ENCODE assay signal across 8 cellular contexts in the genomic region with DNA sequence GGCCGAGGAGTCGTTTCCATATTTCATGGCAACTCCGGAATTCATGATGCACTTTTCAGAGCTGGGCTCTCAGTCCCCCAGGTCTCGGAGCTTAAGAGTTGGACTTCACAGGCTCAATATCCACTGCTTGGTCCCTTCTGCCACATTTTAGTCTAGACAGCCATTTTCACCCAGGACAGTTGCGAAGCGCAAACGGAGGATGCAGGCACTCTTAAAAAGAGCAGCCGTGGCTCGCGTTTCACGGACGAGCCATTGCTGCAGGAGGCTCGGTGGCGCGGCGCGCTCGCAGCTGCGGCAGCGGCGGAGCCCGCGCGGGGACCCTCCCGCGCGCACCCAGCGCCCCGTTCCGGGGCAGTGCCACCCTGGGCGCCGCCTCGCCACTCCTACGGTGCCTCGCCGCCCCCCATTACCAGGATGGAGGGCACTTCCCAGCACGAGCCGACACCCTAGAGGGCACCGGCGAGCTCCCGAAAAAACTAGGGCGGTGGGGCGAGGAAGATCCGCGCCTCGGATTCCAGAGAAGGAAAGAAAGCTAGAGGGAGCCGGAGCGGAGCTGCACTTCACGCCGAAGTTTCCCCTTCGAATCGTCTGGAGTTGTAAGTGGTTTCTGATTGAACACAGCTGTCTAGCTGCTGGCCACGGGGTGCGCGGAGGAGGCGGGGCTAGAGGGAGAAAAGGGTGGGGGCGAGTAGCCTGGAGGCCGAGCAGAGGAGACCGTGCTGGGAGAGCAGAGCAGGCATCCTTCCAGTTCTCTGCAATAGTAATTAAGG.
DNase-seq lines count a peak whose midpoint lies in the region; ATAC-seq and TF ChIP-seq lines count a peak whose summit lies in the region.

No MANE protein-coding gene starts in this region.

- H3K4me1 ChIP-seq in Karpas-422 (ENCODE audit: low read length) (peaks cover 29% of the 10 kb centered on the region), hepatocyte (ENCODE audit: insufficient read depth) (peaks cover 6% of the 10 kb centered on the region), vagina (peaks cover 26% of the 10 kb centered on the region)

- H3K9ac ChIP-seq in Karpas-422 (ENCODE audit: low read length) = peak overlapping the region; percentile 60

- intact Hi-C loops in vagina (cut with DNase I) = no loop called here

- no peak overlapping the region for H3K27ac ChIP-seq in Karpas-422 (ENCODE audit: low read length)
- H3K27ac ChIP-seq in hepatocyte = peak overlapping the region; percentile 75
- H3K27ac ChIP-seq in vagina = peak overlapping the region; percentile 88

- in situ Hi-C loops in astrocyte of the cerebellum (cut with HindIII; ENCODE audit: low sequenced_read_pairs) = no loop called here

- no peaks in the 10 kb centered on the region for H3K27me3 ChIP-seq in Karpas-422 (ENCODE audit: low read length)
- peaks cover 4% of the 10 kb centered on the region for H3K27me3 ChIP-seq in hepatocyte
- H3K27me3 ChIP-seq in vagina = no peaks in the 10 kb centered on the region

- peak overlapping the region; percentile 80 for H3K4me2 ChIP-seq in Karpas-422 (ENCODE audit: low read depth, low read length, poor library complexity, severe bottlenecking)
- peak overlapping the region; percentile 79 for H3K4me2 ChIP-seq in hepatocyte

- H3K4me3 ChIP-seq in Karpas-422 (ENCODE audit: low read length) = peak overlapping the region; percentile 73
- H3K4me3 ChIP-seq in astrocyte of the cerebellum (ENCODE audit: low read depth, low read length) = peak overlapping the region; percentile 68
- peak overlapping the region; percentile 79 for H3K4me3 ChIP-seq in hepatocyte
- H3K4me3 ChIP-seq in vagina = peak overlapping the region; percentile 64 to 67

- H2AFZ ChIP-seq in Karpas-422 (ENCODE audit: low read length) (peak overlapping the region; percentile 80), hepatocyte (peak overlapping the region; percentile 46)

- no peaks in the 10 kb centered on the region for H3K79me2 ChIP-seq in Karpas-422 (ENCODE audit: low read length)
- H3K79me2 ChIP-seq in hepatocyte = peaks cover 56% of the 10 kb centered on the region

- ATAC-seq in GM21737 (IDR thresholded peaks at IDR 0.05; ENCODE audit: unreplicated experiment) = peak; percentile 93

- H3K36me3 ChIP-seq in Karpas-422 (ENCODE audit: insufficient read depth, low read length) (no peaks in the 10 kb centered on the region), hepatocyte (replicated peaks; ENCODE audit: insufficient read depth, low read depth) (no peaks in the 10 kb centered on the region), vagina (no peaks in the 10 kb centered on the region)

- TF ChIP-seq POLR2A in vagina (IDR thresholded peaks at IDR 0.05) = peak in 1 of 2 donors; percentile 88

- under 1% methylated on average over 57 of the region's 59 CpGs for WGBS in hepatocyte (ENCODE audit: low lambda C conversion rate, missing lambda C conversion rate)

- H3K9me2 ChIP-seq in Karpas-422 (replicated peaks; ENCODE audit: insufficient read depth, low read length) (no peaks in the 10 kb centered on the region), hepatocyte (replicated peaks; ENCODE audit: insufficient read depth) (no peaks in the 10 kb centered on the region)

- H4K20me1 ChIP-seq in Karpas-422 (ENCODE audit: insufficient read depth, low read depth, low read length) (no peaks in the 10 kb centered on the region), hepatocyte (ENCODE audit: insufficient read depth, poor library complexity, severe bottlenecking) (peaks cover 19% of the 10 kb centered on the region)

- H3K9me3 ChIP-seq in Karpas-422 (ENCODE audit: low read length) (no peaks in the 10 kb centered on the region), hepatocyte (ENCODE audit: low read depth) (no peaks in the 10 kb centered on the region), vagina (no peaks in the 10 kb centered on the region)

- TF ChIP-seq CTCF in astrocyte of the cerebellum (IDR thresholded peaks at IDR 0.05; ENCODE audit: low read depth, low read length, missing control alignments) = peak; percentile 25
- TF ChIP-seq CTCF in hepatocyte (IDR thresholded peaks at IDR 0.05; ENCODE audit: poor library complexity) = peak; percentile 20
- TF ChIP-seq CTCF in vagina (IDR thresholded peaks at IDR 0.05) = peak in 1 of 3 experiments; percentile 26

- DNase-seq in Daoy (ENCODE audit: low read depth) = peak; percentile 94
- peak; percentile 82 for DNase-seq in Karpas-422
- peak; percentile 51 for DNase-seq in T-helper 22 cell (ENCODE audit: low read depth)
- peak; percentile 84 for DNase-seq in astrocyte of the cerebellum (ENCODE audit: low read depth)
- DNase-seq in hepatocyte (ENCODE audit: low spot score) = peak; percentile 92
- peak; percentile 77 for DNase-seq in renal cortical epithelial cell (ENCODE audit: low read depth)
- DNase-seq in vagina (ENCODE audit: extremely low spot score in 2 of 2) = peak in 1 of 2 donors; percentile 95
